Comparison of ENCODE assay signal across 10 cellular contexts in the genomic region with DNA sequence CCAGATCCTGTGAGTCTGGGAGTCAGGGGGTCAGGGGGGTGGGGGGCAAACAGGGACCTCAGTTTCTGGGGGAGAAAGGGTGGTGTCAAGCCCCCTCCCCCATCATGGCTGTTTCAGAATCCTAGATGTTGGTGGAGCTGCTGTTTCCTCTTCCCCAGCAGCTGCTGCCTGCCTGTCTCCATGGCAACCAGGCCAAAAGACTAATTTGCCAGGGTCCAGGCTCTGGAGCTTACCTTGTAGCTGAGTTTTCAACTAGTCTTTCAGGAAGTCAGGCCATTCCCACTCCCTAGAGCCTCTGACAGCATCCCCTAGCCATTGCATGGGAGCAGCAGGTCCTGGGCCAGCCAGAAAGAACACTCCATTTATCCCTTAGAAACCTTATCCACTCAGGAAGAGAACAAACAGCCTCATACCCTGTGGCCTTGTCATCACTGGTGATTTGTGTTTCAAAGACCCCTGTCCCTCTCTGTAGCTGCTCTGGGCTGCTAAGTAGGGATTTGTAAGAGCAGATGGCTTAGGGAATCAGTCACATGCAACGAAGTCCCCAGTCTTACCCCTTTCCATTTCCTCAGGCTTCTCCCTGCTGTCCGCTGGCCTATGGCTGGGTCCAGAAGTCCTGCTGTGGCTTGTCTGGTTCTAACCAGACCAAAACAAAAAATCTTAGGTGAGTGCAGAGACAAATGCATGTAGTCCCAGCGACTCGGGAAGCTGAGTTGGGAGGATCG. TPM values are rescaled to one million over a fixed set of nuclear protein-coding genes. Genes with fewer than 3 reads are reported as not detected.
DNase-seq lines count a peak whose midpoint lies in the region; ATAC-seq and TF ChIP-seq lines count a peak whose summit lies in the region.
"Had no signal": no experiment of that assay in that cellular context is flagged by ENCODE, and none has a peak within 500 bp of the region (broad histone marks: within the 10 kb centered on the region; RNA-seq: fewer than 3 reads in every experiment).

No MANE protein-coding gene starts in this region.

- H3K27me3 Mint-ChIP-seq in activated CD8-positive, alpha-beta memory T cell treated with anti-CD3 and anti-CD28 coated beads, Interleukin-2, amount 10 ng/mL, durations not matched to agents 7 days and 5 days: peaks cover 45% of the 10 kb centered on the region
- H3K27me3 Mint-ChIP-seq in HFFc6 (ENCODE audit: insufficient read depth): peaks cover 2% of the 10 kb centered on the region

- H3K36me3 ChIP-seq in Loucy (ENCODE audit: insufficient read depth, low read length) (no peaks in the 10 kb centered on the region), neuronal stem cell (replicated peaks in 1 of 2; ENCODE audit: control insufficient read depth in 2 of 2, insufficient read depth in 2 of 2, low read length in 2 of 2) (no peaks in the 10 kb centered on the region)

- no peaks in the 10 kb centered on the region for H3K9me3 Mint-ChIP-seq in activated CD8-positive, alpha-beta memory T cell treated with anti-CD3 and anti-CD28 coated beads, Interleukin-2, amount 10 ng/mL, durations not matched to agents 7 days and 5 days (ENCODE audit: low read depth)
- H3K9me3 Mint-ChIP-seq in HFFc6: no peaks in the 10 kb centered on the region

- no peaks in the 10 kb centered on the region for H3K79me2 ChIP-seq in Loucy (ENCODE audit: insufficient read depth, low read length)

- H3K4me3 ChIP-seq in Loucy (ENCODE audit: low read length, poor library complexity, severe bottlenecking): no peak overlapping the region
- peak overlapping the region in 1 of 2 donors; percentile 9 for H3K4me3 ChIP-seq in neuronal stem cell (ENCODE audit: low read length in 2 of 2)

- H3K18ac ChIP-seq in neuronal stem cell (ENCODE audit: low read length): no peak overlapping the region

- H3K4me1 ChIP-seq in Loucy (ENCODE audit: insufficient read depth, low read length, poor library complexity, severe bottlenecking) (peaks cover 9% of the 10 kb centered on the region), neuronal stem cell (ENCODE audit: control insufficient read depth in 2 of 2, insufficient read depth in 1 of 2, low read depth in 1 of 2, low read length in 2 of 2) (peaks cover 17 to 30% of the 10 kb centered on the region in 2 donors)

- CTCF ChIA-PET in activated CD8-positive, alpha-beta memory T cell treated with anti-CD3 and anti-CD28 coated beads, Interleukin-2, amount 10 ng/mL, durations not matched to agents 7 days and 5 days (lab: Charles Lee): no interaction called here

- no CpG with 5 or more reads among the region's 5 CpGs for WGBS in neuronal stem cell (ENCODE audit: extremely low coverage in 2 of 2, insufficient read length in 2 of 2, insufficient replicate concordance in 1 of 2), 2 donors

- H3K4me3 Mint-ChIP-seq in activated CD8-positive, alpha-beta memory T cell treated with anti-CD3 and anti-CD28 coated beads, Interleukin-2, amount 10 ng/mL, durations not matched to agents 7 days and 5 days: no peak overlapping the region
- no peak overlapping the region for H3K4me3 Mint-ChIP-seq in HFFc6

- H2BK120ac ChIP-seq in neuronal stem cell (ENCODE audit: low read depth, low read length): peak overlapping the region; percentile 4

- H3K9me3 ChIP-seq in Loucy (ENCODE audit: insufficient read depth, low read depth, low read length) (no peaks in the 10 kb centered on the region), neuronal stem cell (replicated peaks in 1 of 2; ENCODE audit: control insufficient read depth in 2 of 2, insufficient read depth in 1 of 2, low read depth in 1 of 2, low read length in 2 of 2) (no peaks in the 10 kb centered on the region)

- no peaks in the 10 kb centered on the region for H3K36me3 Mint-ChIP-seq in activated CD8-positive, alpha-beta memory T cell treated with anti-CD3 and anti-CD28 coated beads, Interleukin-2, amount 10 ng/mL, durations not matched to agents 7 days and 5 days
- H3K36me3 Mint-ChIP-seq in HFFc6 (ENCODE audit: low read depth): no peaks in the 10 kb centered on the region

- no peak overlapping the region for H2AK5ac ChIP-seq in neuronal stem cell (ENCODE audit: low read depth, low read length)

- H4K8ac ChIP-seq in neuronal stem cell (ENCODE audit: low read depth, low read length): no peak overlapping the region

- H3K27me3 ChIP-seq in Loucy (ENCODE audit: insufficient read depth, low read length, poor library complexity, severe bottlenecking): no peaks in the 10 kb centered on the region
- H3K27me3 ChIP-seq in neuronal stem cell (ENCODE audit: control insufficient read depth in 3 of 3, insufficient read depth in 3 of 3, low read depth in 1 of 3, low read length in 3 of 3): peaks cover 0 to 7% (median 0%) of the 10 kb centered on the region in 3 experiments

- H3K4me2 ChIP-seq in Loucy (ENCODE audit: low read depth, low read length, poor library complexity, severe bottlenecking) (peak overlapping the region; percentile 15), neuronal stem cell (ENCODE audit: insufficient read depth, low read length, poor library complexity, severe bottlenecking) (no peak overlapping the region)
- H3K4me2 ChIP-seq: KMS-11 had no signal

- peak overlapping the region; percentile 56 for H3K27ac ChIP-seq in neuronal stem cell (replicated peaks; ENCODE audit: low read length)
- H3K27ac ChIP-seq: KMS-11 had no signal

- H3K14ac ChIP-seq in neuronal stem cell (ENCODE audit: low read length): no peak overlapping the region

- ATAC-seq in activated CD8-positive, alpha-beta memory T cell treated with anti-CD3 and anti-CD28 coated beads, Interleukin-2, amount 10 ng/mL, durations not matched to agents 7 days and 5 days: no peak

- H3K27ac Mint-ChIP-seq in activated CD8-positive, alpha-beta memory T cell treated with anti-CD3 and anti-CD28 coated beads, Interleukin-2, amount 10 ng/mL, durations not matched to agents 7 days and 5 days: no peak overlapping the region
- H3K27ac Mint-ChIP-seq in HFFc6: no peak overlapping the region

- peak; percentile 94 for DNase-seq in NCI-H2227 (lab: John Stamatoyannopoulos, UW; ENCODE audit: unreplicated experiment)
- DNase-seq in cerebellar cortex (ENCODE audit: low spot score): peak; percentile 85
- DNase-seq in neuronal stem cell (ENCODE audit: low spot score): peak; percentile 64
- DNase-seq in activated CD8-positive, alpha-beta memory T cell treated with anti-CD3 and anti-CD28 coated beads, Interleukin-2, amount 10 ng/mL, durations not matched to agents 7 days and 5 days: no peak
- DNase-seq in HFFc6: no peak
- no peak for DNase-seq in activated naive CD4-positive, alpha-beta T cell treated with Interleukin-2 at 50 U/mL for 16 hours
- DNase-seq: amniotic stem cell, erythroblast had no signal

- H3F3A ChIP-seq in Loucy (ENCODE audit: low read depth): 0 out of 2 replicates have a peak, but pooled peaks cover 4% of the 10 kb centered on the region

- H3K79me1 ChIP-seq in neuronal stem cell (ENCODE audit: low read depth, low read length): no peaks in the 10 kb centered on the region

- H2BK15ac ChIP-seq in neuronal stem cell (ENCODE audit: low read length): no peak overlapping the region

- H3K23ac ChIP-seq in neuronal stem cell (ENCODE audit: low read depth, low read length, poor library complexity): no peak overlapping the region

- H3K4ac ChIP-seq in neuronal stem cell (ENCODE audit: low read length): no peak overlapping the region

- H3K4me1 Mint-ChIP-seq in activated CD8-positive, alpha-beta memory T cell treated with anti-CD3 and anti-CD28 coated beads, Interleukin-2, amount 10 ng/mL, durations not matched to agents 7 days and 5 days: peaks cover 4% of the 10 kb centered on the region
- peaks cover 8% of the 10 kb centered on the region for H3K4me1 Mint-ChIP-seq in HFFc6 (ENCODE audit: low read depth)

- H2AFZ ChIP-seq in Loucy (ENCODE audit: low read length) (no peak overlapping the region), neuronal stem cell (ENCODE audit: low read length) (peak overlapping the region; percentile 78)

- no peak overlapping the region for H4K91ac ChIP-seq in neuronal stem cell (ENCODE audit: low read depth, low read length, poor library complexity)

- no peak overlapping the region for H2BK5ac ChIP-seq in neuronal stem cell (ENCODE audit: low read length)

- no peaks in the 10 kb centered on the region for H4K20me1 ChIP-seq in Loucy (ENCODE audit: insufficient read depth, low read length, poor library complexity, severe bottlenecking)

- H3K9me2 ChIP-seq in Loucy (replicated peaks; ENCODE audit: low read depth, low read length): no peaks in the 10 kb centered on the region

- TF ChIP-seq CTCF in Loucy (conservative IDR thresholded peaks at IDR 0.05; ENCODE audit: low read length) (no peak), HFFc6 (IDR thresholded peaks at IDR 0.05) (no peak)

- no peak overlapping the region for H2BK12ac ChIP-seq in neuronal stem cell (ENCODE audit: low read length)

- H3K9ac ChIP-seq in Loucy (ENCODE audit: low read depth, low read length, poor library complexity, severe bottlenecking) (no peak overlapping the region), neuronal stem cell (ENCODE audit: low read depth, low read length, poor library complexity) (no peak overlapping the region)
- H3K9ac ChIP-seq: KMS-11 had no signal

RNA-seq across cellular contexts. Expression of gene STMN1, which starts 21.5 kb away (rescaled TPM):
- 714 TPM for polyA plus RNA-seq in neuronal stem cell (2013, experiment 1 of 2)
- 708 TPM for polyA plus RNA-seq in neuronal stem cell (2013, experiment 2 of 2)
- 100 to 1,000 TPM; 548 to 626 TPM for total RNA-seq in activated CD8-positive, alpha-beta memory T cell treated with anti-CD3 and anti-CD28 coated beads, Interleukin-2, amount 10 ng/mL, durations not matched to agents 7 days and 5 days
- 100 to 1,000 TPM; 201 to 370 (median 342) TPM for total RNA-seq in HFFc6 (2021; fragmentation: NEBNext Ultra II Directional; extraction: Animal tissue kit (Norgen Biotek cat#: 25700))

RNA-seq across cellular contexts. Expression of gene PAQR7, which starts 52.2 kb away (rescaled TPM):
- polyA plus RNA-seq in neuronal stem cell (2013, experiment 1 of 2): 2.4 TPM
- 2.3 TPM for polyA plus RNA-seq in neuronal stem cell (2013, experiment 2 of 2)
- total RNA-seq in activated CD8-positive, alpha-beta memory T cell treated with anti-CD3 and anti-CD28 coated beads, Interleukin-2, amount 10 ng/mL, durations not matched to agents 7 days and 5 days: 1 to 10 TPM; 2.2 to 5.0 TPM
- total RNA-seq in HFFc6 (2021; fragmentation: NEBNext Ultra II Directional; extraction: Animal tissue kit (Norgen Biotek cat#: 25700)): 10 to 100 TPM; 16.0 to 19.5 (median 17.9) TPM

Comparison
In these comparisons a context has a peak if more than half of its experiments do, and no peak if none do; other contexts are left out.
1. DNase-seq: peak in NCI-H2227 (single experiment), cerebellar cortex (single experiment) and neuronal stem cell (single experiment); none in activated CD8-positive, alpha-beta memory T cell treated with anti-CD3 and anti-CD28 coated beads, Interleukin-2, amount 10 ng/mL, durations not matched to agents 7 days and 5 days (single experiment), HFFc6 (single experiment) and activated naive CD4-positive, alpha-beta T cell treated with Interleukin-2 at 50 U/mL for 16 hours (single experiment).